ENCODE assay signal across 1 cellular context in genomic region chr20:50931306-50932015, GRCh38.
A peak's percentile ranks its signal among the peaks of the same experiment; 100 is the strongest.
TF ChIP-seq lines count a peak whose summit lies in the region.

TSS of gene ADNP (minus strand) at chr20:50931437. CDS start at chr20:50903996, 27,441 bp downstream.

TF ChIP-seq in HEK293, 187 proteins besides CTCF, POLR2A, EP300 and RAD21 (continued from another document and continues in another):
- no peak for TF ChIP-seq PRDM6 (tag by site-specific recombination; IDR thresholded peaks at IDR 0.05)
- TF ChIP-seq ZNF449 (tag by site-specific recombination; IDR thresholded peaks at IDR 0.05), result no peak
- TF ChIP-seq ZNF174 (tag by site-specific recombination; IDR thresholded peaks at IDR 0.05), result 0 out of 2 replicates have a peak, but pooled peaks have one; percentile 29
- TF ChIP-seq ZNF660 (tag by site-specific recombination; IDR thresholded peaks at IDR 0.05), result no peak
- TF ChIP-seq ZBTB26 (tag by site-specific recombination; optimal IDR thresholded peaks at IDR 0.05), result peak; percentile 57
- no peak for TF ChIP-seq ZNF324 (tag by site-specific recombination; IDR thresholded peaks at IDR 0.05)
- no peak for TF ChIP-seq ZNF488 (tag by site-specific recombination; IDR thresholded peaks at IDR 0.05)
- TF ChIP-seq KLF9 (tag by site-specific recombination; IDR thresholded peaks at IDR 0.05; ENCODE audit: low read depth), result 0 out of 2 replicates have a peak, but pooled peaks have one; percentile 30
- TF ChIP-seq MEIS1 (CRISPR knock-in tag; IDR thresholded peaks at IDR 0.05; ENCODE audit: borderline replicate concordance), result no peak
- no peak for TF ChIP-seq ZNF155 (tag by site-specific recombination; IDR thresholded peaks at IDR 0.05)
- no peak for TF ChIP-seq HOXA7 (CRISPR knock-in tag; IDR thresholded peaks at IDR 0.05; ENCODE audit: borderline replicate concordance)
- no peak for TF ChIP-seq BCL6B (tag by site-specific recombination; IDR thresholded peaks at IDR 0.05)
- TF ChIP-seq ZSCAN30 (tag by site-specific recombination; IDR thresholded peaks at IDR 0.05), result peak; percentile 91
- no peak for TF ChIP-seq ZBTB6 (tag by site-specific recombination; IDR thresholded peaks at IDR 0.05)
- TF ChIP-seq ZNF692 (tag by site-specific recombination; IDR thresholded peaks at IDR 0.05), result peak; percentile 76
- TF ChIP-seq ZNF792 (tag by site-specific recombination; IDR thresholded peaks at IDR 0.05), result no peak
- no peak for TF ChIP-seq ZNF10 (tag by site-specific recombination; IDR thresholded peaks at IDR 0.05)
- TF ChIP-seq ZNF391 (tag by site-specific recombination; IDR thresholded peaks at IDR 0.05; ENCODE audit: borderline replicate concordance, low read depth), result no peak; the same call in 1 of the 2 replicates
- TF ChIP-seq ZNF623 (tag by site-specific recombination; IDR thresholded peaks at IDR 0.05), result no peak
- no peak for TF ChIP-seq ZBTB49 (tag by site-specific recombination; IDR thresholded peaks at IDR 0.05; ENCODE audit: low read depth)
- no peak for TF ChIP-seq ZNF521 (tag by site-specific recombination; IDR thresholded peaks at IDR 0.05)
- TF ChIP-seq ZNF664 (tag by site-specific recombination; IDR thresholded peaks at IDR 0.05), result no peak
- no peak for TF ChIP-seq ZNF148 (tag by site-specific recombination; IDR thresholded peaks at IDR 0.05; ENCODE audit: borderline replicate concordance)
- TF ChIP-seq ZNF843 (tag by site-specific recombination; IDR thresholded peaks at IDR 0.05), result no peak
- no peak for TF ChIP-seq ZNF214 (tag by site-specific recombination; IDR thresholded peaks at IDR 0.05; ENCODE audit: borderline replicate concordance)
- no peak for TF ChIP-seq ZNF2 (tag by site-specific recombination; IDR thresholded peaks at IDR 0.05)
- TF ChIP-seq ZNF223 (tag by site-specific recombination; IDR thresholded peaks at IDR 0.05), result no peak
- no peak for TF ChIP-seq ZNF510 (tag by site-specific recombination; IDR thresholded peaks at IDR 0.05; ENCODE audit: insufficient replicate concordance)
- TF ChIP-seq ZNF530 (tag by site-specific recombination; IDR thresholded peaks at IDR 0.05; ENCODE audit: low read depth), result no peak
- peak; percentile 66 for TF ChIP-seq GLIS2 (tag by site-specific recombination; IDR thresholded peaks at IDR 0.05)
- TF ChIP-seq ZNF280D (tag by site-specific recombination; IDR thresholded peaks at IDR 0.05), result no peak
- TF ChIP-seq ZNF23 (tag by site-specific recombination; IDR thresholded peaks at IDR 0.05; ENCODE audit: borderline replicate concordance), result no peak
- TF ChIP-seq ZNF670 (tag by site-specific recombination; IDR thresholded peaks at IDR 0.05; ENCODE audit: low read depth), result no peak
- no peak for TF ChIP-seq ZNF830 (tag by site-specific recombination; IDR thresholded peaks at IDR 0.05; ENCODE audit: low read depth)
- no peak for TF ChIP-seq ZSCAN23 (tag by site-specific recombination; IDR thresholded peaks at IDR 0.05)
- TF ChIP-seq ZSCAN16 (tag by site-specific recombination; IDR thresholded peaks at IDR 0.05), result no peak
- no peak for TF ChIP-seq ZNF473 (tag by site-specific recombination; IDR thresholded peaks at IDR 0.05)
- TF ChIP-seq ZSCAN18 (tag by site-specific recombination; IDR thresholded peaks at IDR 0.05), result no peak
- TF ChIP-seq ZNF366 (tag by site-specific recombination; conservative IDR thresholded peaks at IDR 0.05), result no peak
- TF ChIP-seq HOXD13 (CRISPR knock-in tag; IDR thresholded peaks at IDR 0.05; ENCODE audit: borderline replicate concordance), result no peak
- peak; percentile 38; the same call in 1 of the 2 replicates for TF ChIP-seq IKZF3 (tag by site-specific recombination; IDR thresholded peaks at IDR 0.05)
